In genomic region chr12:51904951-51905471, GRCh38 we compare ENCODE assay signal across 11 cellular contexts. TPM values are rescaled to one million over a fixed set of nuclear protein-coding genes. Genes with fewer than 3 reads are reported as not detected.
DNase-seq lines count a peak whose midpoint lies in the region; ATAC-seq and TF ChIP-seq lines count a peak whose summit lies in the region.
"Had no signal": no experiment of that assay in that cellular context is flagged by ENCODE, and none has a peak within 500 bp of the region (broad histone marks: within the 10 kb centered on the region; RNA-seq: fewer than 3 reads in every experiment).

No MANE protein-coding gene starts in this region.

- peak; percentile 20 for ATAC-seq in foreskin keratinocyte
- peak; percentile 36 to 68 (median 63) for ATAC-seq in psoas muscle
- no peak for ATAC-seq in GM18909 (IDR thresholded peaks at IDR 0.05; ENCODE audit: poor library complexity, unreplicated experiment)
- no peak for ATAC-seq in GM19328 (IDR thresholded peaks at IDR 0.05; ENCODE audit: unreplicated experiment)
- no peak for ATAC-seq in effector memory CD8-positive, alpha-beta T cell (replicated peaks)

- no peaks in the 10 kb centered on the region for H3K4me1 Mint-ChIP-seq in effector memory CD8-positive, alpha-beta T cell (ENCODE audit: low read depth in 2 of 2)

- no peak overlapping the region for H2AFZ ChIP-seq in OCI-LY7 (ENCODE audit: low read length)

- POLR2A ChIA-PET in BJ (lab: Charles Lee): interaction anchor here (0.7 kb wide), 1 partner anchor 99 kb away, joined by 4 read pairs; no protein-coding TSS in a partner anchor
- POLR2A ChIA-PET in OCI-LY7 (lab: Charles Lee): no interaction called here

- H3K4me2 ChIP-seq in OCI-LY7 (ENCODE audit: low read length): no peak overlapping the region

- no peak overlapping the region for H3K4me3 Mint-ChIP-seq in effector memory CD8-positive, alpha-beta T cell

- 32 to 44% (median 42%) methylated on average over 1 of the region's 1 CpG for WGBS in psoas muscle, 3 donors

- peak overlapping the region; percentile 76 for H3K27ac ChIP-seq in SJCRH30
- no peak overlapping the region for H3K27ac ChIP-seq in foreskin keratinocyte
- peak overlapping the region; percentile 73 for H3K27ac ChIP-seq in psoas muscle
- H3K27ac ChIP-seq in OCI-LY7 (ENCODE audit: low read depth, low read length, poor library complexity, severe bottlenecking): no peak overlapping the region
- H3K27ac ChIP-seq: ovary had no signal

- no TSS peak for BruUV-seq in OCI-LY7 (replicated peaks; lab: Mats Ljungman, UMichigan)

- intact Hi-C loops in psoas muscle (cut with DNase I) (no loop called here), OCI-LY7 (cut with micrococcal nuclease; ENCODE audit: unreplicated experiment) (no loop called here)

- TF ChIP-seq CTCF in BJ (IDR thresholded peaks at IDR 0.05; ENCODE audit: insufficient read depth, low read depth, low read length): no peak
- TF ChIP-seq CTCF in foreskin keratinocyte (conservative IDR thresholded peaks at IDR 0.05): no peak
- no peak for TF ChIP-seq CTCF in psoas muscle (IDR thresholded peaks at IDR 0.05)
- TF ChIP-seq CTCF in OCI-LY7 (conservative IDR thresholded peaks at IDR 0.05; ENCODE audit: low read length): no peak

- H3K9me3 ChIP-seq in SJCRH30 (replicated peaks): no peaks in the 10 kb centered on the region
- H3K9me3 ChIP-seq in psoas muscle: no peaks in the 10 kb centered on the region
- H3K9me3 ChIP-seq in OCI-LY7 (ENCODE audit: low read length): no peaks in the 10 kb centered on the region
- H3K9me3 ChIP-seq: ovary had no signal

- no peaks in the 10 kb centered on the region for H3K9me3 Mint-ChIP-seq in effector memory CD8-positive, alpha-beta T cell

- H3K4me3 ChIP-seq in BJ (ENCODE audit: low read depth, low read length): no peak overlapping the region
- peak overlapping the region; percentile 13 for H3K4me3 ChIP-seq in SJCRH30
- H3K4me3 ChIP-seq in psoas muscle: peak overlapping the region; percentile 29
- H3K4me3 ChIP-seq in OCI-LY7 (ENCODE audit: low read depth, low read length, poor library complexity, severe bottlenecking): no peak overlapping the region
- H3K4me3 ChIP-seq: ovary had no signal

- CTCF ChIA-PET in BJ (lab: Yijun Ruan, JAX) (interaction anchor here (1.2 to 12.8 kb wide), 7 partner anchors 7 to 121 kb away, joined by 4 to 165 read pairs (median 7); partner anchors contain the start of gene ANKRD33), OCI-LY7 (lab: Charles Lee; ENCODE audit: unreplicated experiment) (no interaction called here)

- H3K9me2 ChIP-seq in OCI-LY7 (ENCODE audit: insufficient read depth, low read length): no peaks in the 10 kb centered on the region

- no peak overlapping the region for H3K27ac Mint-ChIP-seq in effector memory CD8-positive, alpha-beta T cell

- H3K36me3 Mint-ChIP-seq in effector memory CD8-positive, alpha-beta T cell (ENCODE audit: insufficient read depth): peaks cover 5% of the 10 kb centered on the region

- H4K20me1 ChIP-seq in OCI-LY7 (ENCODE audit: insufficient read depth, low read length): no peaks in the 10 kb centered on the region

- no peaks in the 10 kb centered on the region for H3K79me2 ChIP-seq in OCI-LY7 (ENCODE audit: insufficient read depth, low read depth, low read length)

- H3K27me3 Mint-ChIP-seq in effector memory CD8-positive, alpha-beta T cell: peaks cover 32 to 57% of the 10 kb centered on the region in 2 donors

- H3K36me3 ChIP-seq in BJ (ENCODE audit: control insufficient read depth, insufficient read depth, low read length): no peaks in the 10 kb centered on the region
- H3K36me3 ChIP-seq in SJCRH30: no peaks in the 10 kb centered on the region
- no peaks in the 10 kb centered on the region for H3K36me3 ChIP-seq in psoas muscle (ENCODE audit: insufficient read depth in 1 of 2, low read depth in 1 of 2)
- H3K36me3 ChIP-seq in OCI-LY7 (ENCODE audit: insufficient read depth, low read length): no peaks in the 10 kb centered on the region
- H3K36me3 ChIP-seq: ovary had no signal

- H3K4me1 ChIP-seq in SJCRH30: peaks cover 20% of the 10 kb centered on the region
- H3K4me1 ChIP-seq in foreskin keratinocyte: peaks cover 11% of the 10 kb centered on the region
- no peaks in the 10 kb centered on the region for H3K4me1 ChIP-seq in psoas muscle
- H3K4me1 ChIP-seq in OCI-LY7 (ENCODE audit: insufficient read depth, low read length, poor library complexity, severe bottlenecking): no peaks in the 10 kb centered on the region

- DNase-seq in BJ (ENCODE audit: low read depth) (peak; percentile 42), SJCRH30 (peak in 1 of 2 experiments; percentile 67), foreskin keratinocyte (peak; percentile 52 to 68), psoas muscle (peak; percentile 36 to 70), OCI-LY7 (ENCODE audit: low spot score) (no peak)
- DNase-seq in effector memory CD8-positive, alpha-beta T cell: no peak

- H3K27me3 ChIP-seq in BJ (ENCODE audit: control insufficient read depth, insufficient read depth, low read length) (no peaks in the 10 kb centered on the region), SJCRH30 (no peaks in the 10 kb centered on the region), foreskin keratinocyte (peaks cover 47% of the 10 kb centered on the region), psoas muscle (ENCODE audit: insufficient read depth in 3 of 3, low read length in 2 of 3) (peaks cover 0 to 24% (median 9%) of the 10 kb centered on the region in 3 donors)
- H3K27me3 ChIP-seq: ovary had no signal

RNA-seq across cellular contexts. Expression of gene ACVRL1, which starts 2.3 kb away (rescaled TPM):
- polyA plus RNA-seq in BJ (2011; rRNA removed) (7.8 and 13.1 TPM in 2 replicates), foreskin keratinocyte (0.03 and 0.04 TPM in 2 replicates), psoas muscle (10 to 100 TPM; 10.8 to 22.8 (median 13.9) TPM)
- 8.3 and 20.0 TPM in 2 replicates for polyA minus RNA-seq in BJ (2011; rRNA and poly(A)+ RNA removed)
- 0.33 and 0.36 TPM in 2 replicates for total RNA-seq in SJCRH30 (2014; rRNA removed; shearing (Covaris generic))
- total RNA-seq in foreskin keratinocyte (not detected in 2 replicates), psoas muscle (10 to 100 TPM; 24.1 to 40.8 (median 25.8) TPM), OCI-LY7 (2022) (not detected in 2 replicates)
- not detected in 2 replicates for total RNA-seq in OCI-LY7 (2014; rRNA removed; shearing (Covaris generic))

RNA-seq across cellular contexts. Expression of gene ANKRD33, which starts 17.1 kb away (rescaled TPM):
- polyA plus RNA-seq in BJ (2011; rRNA removed) (not detected in 2 replicates), foreskin keratinocyte (not detected in 2 replicates), psoas muscle (under 1 TPM in 1 of 3 donors, not detected in 2; 0.16 TPM)
- polyA minus RNA-seq in BJ (2011; rRNA and poly(A)+ RNA removed): not detected in 2 replicates
- not detected in 2 replicates for total RNA-seq in SJCRH30 (2014; rRNA removed; shearing (Covaris generic))
- total RNA-seq in foreskin keratinocyte (not detected in 2 replicates), psoas muscle (not detected), OCI-LY7 (2022) (not detected in 2 replicates)
- total RNA-seq in OCI-LY7 (2014; rRNA removed; shearing (Covaris generic)): not detected in 2 replicates
- total RNA-seq: M059J, ovary had no signal
- polyA plus RNA-seq: CD14-positive monocyte, ovary had no signal

RNA-seq across cellular contexts. Expression of gene ACVR1B, which starts 46.5 kb away (rescaled TPM):
- polyA plus RNA-seq in BJ (2011; rRNA removed) (12.6 and 12.9 TPM in 2 replicates), foreskin keratinocyte (7.3 and 7.4 TPM in 2 replicates), psoas muscle (10 to 100 TPM in 1 of 3 donors, 1 to 10 TPM in 2; 5.8 to 14.9 (median 6.0) TPM)
- 10.7 and 14.7 TPM in 2 replicates for polyA minus RNA-seq in BJ (2011; rRNA and poly(A)+ RNA removed)
- 19.8 and 22.4 TPM in 2 replicates for total RNA-seq in SJCRH30 (2014; rRNA removed; shearing (Covaris generic))
- total RNA-seq in foreskin keratinocyte (14.0 and 14.3 TPM in 2 replicates), psoas muscle (10 to 100 TPM; 10.5 to 16.6 (median 14.0) TPM), OCI-LY7 (2022) (6.1 and 6.8 TPM in 2 replicates)
- total RNA-seq in OCI-LY7 (2014; rRNA removed; shearing (Covaris generic)): 3.0 and 4.1 TPM in 2 replicates

RNA-seq across cellular contexts. Expression of gene FIGNL2, which starts 56.5 kb away (rescaled TPM):
- polyA plus RNA-seq in BJ (2011; rRNA removed) (0.01 TPM in 1 of 2 replicates, not detected in the other), foreskin keratinocyte (0.01 TPM in 1 of 2 replicates, not detected in the other), psoas muscle (under 1 TPM; 0.01 to 0.08 (median 0.04) TPM)
- polyA minus RNA-seq in BJ (2011; rRNA and poly(A)+ RNA removed): 0.05 TPM in 2 replicates
- 0.02 TPM in 1 of 2 replicates, not detected in the other for total RNA-seq in SJCRH30 (2014; rRNA removed; shearing (Covaris generic))
- total RNA-seq in foreskin keratinocyte (0.03 TPM in 1 of 2 replicates, not detected in the other), psoas muscle (under 1 TPM; 0.17 to 0.20 (median 0.18) TPM), OCI-LY7 (2022) (not detected in 2 replicates)
- total RNA-seq in OCI-LY7 (2014; rRNA removed; shearing (Covaris generic)): not detected in 2 replicates

Comparison
In these comparisons a context has a peak if more than half of its experiments do, and no peak if none do; other contexts are left out.
1. DNase-seq: peak in BJ (single experiment), foreskin keratinocyte (2 of 2) and psoas muscle (2 of 2); none in OCI-LY7 (single experiment) and effector memory CD8-positive, alpha-beta T cell (0 of 3).
2. H3K4me3 ChIP-seq: peak in SJCRH30 (single experiment) and psoas muscle (single experiment); none in BJ (single experiment) and OCI-LY7 (single experiment).
3. H3K27ac ChIP-seq: peak in SJCRH30 (single experiment) and psoas muscle (single experiment); none in foreskin keratinocyte (single experiment) and OCI-LY7 (single experiment).
4. ATAC-seq: peak in foreskin keratinocyte (single experiment) and psoas muscle (4 of 4); none in GM18909 (single experiment), GM19328 (single experiment) and effector memory CD8-positive, alpha-beta T cell (single experiment).
5. RNA of gene ACVRL1, which starts 2.3 kb away (total RNA-seq): 24.1 to 40.8 TPM in psoas muscle; 0.33 to 0.36 TPM in SJCRH30, not detected in foreskin keratinocyte and not detected in OCI-LY7; every median in the first group is over 10 times any median in the second.